In genomic region chr3:13027154-13027553, GRCh38 we compare ENCODE assay signal across 1 cellular context.
TF ChIP-seq lines count a peak whose summit lies in the region.

No MANE protein-coding gene starts in this region.

TF ChIP-seq in GM12878, 131 proteins besides CTCF, POLR2A, EP300 and RAD21:
- TF ChIP-seq CBFB (IDR thresholded peaks at IDR 0.05; ENCODE audit: low read depth) (no peak), PRDM15 (CRISPR knock-in tag; IDR thresholded peaks at IDR 0.05) (no peak), CHD2 (IDR thresholded peaks at IDR 0.05; ENCODE audit: borderline replicate concordance, low read depth, low read length) (no peak), IKZF2 (IDR thresholded peaks at IDR 0.05) (no peak)
